In the genomic region with DNA sequence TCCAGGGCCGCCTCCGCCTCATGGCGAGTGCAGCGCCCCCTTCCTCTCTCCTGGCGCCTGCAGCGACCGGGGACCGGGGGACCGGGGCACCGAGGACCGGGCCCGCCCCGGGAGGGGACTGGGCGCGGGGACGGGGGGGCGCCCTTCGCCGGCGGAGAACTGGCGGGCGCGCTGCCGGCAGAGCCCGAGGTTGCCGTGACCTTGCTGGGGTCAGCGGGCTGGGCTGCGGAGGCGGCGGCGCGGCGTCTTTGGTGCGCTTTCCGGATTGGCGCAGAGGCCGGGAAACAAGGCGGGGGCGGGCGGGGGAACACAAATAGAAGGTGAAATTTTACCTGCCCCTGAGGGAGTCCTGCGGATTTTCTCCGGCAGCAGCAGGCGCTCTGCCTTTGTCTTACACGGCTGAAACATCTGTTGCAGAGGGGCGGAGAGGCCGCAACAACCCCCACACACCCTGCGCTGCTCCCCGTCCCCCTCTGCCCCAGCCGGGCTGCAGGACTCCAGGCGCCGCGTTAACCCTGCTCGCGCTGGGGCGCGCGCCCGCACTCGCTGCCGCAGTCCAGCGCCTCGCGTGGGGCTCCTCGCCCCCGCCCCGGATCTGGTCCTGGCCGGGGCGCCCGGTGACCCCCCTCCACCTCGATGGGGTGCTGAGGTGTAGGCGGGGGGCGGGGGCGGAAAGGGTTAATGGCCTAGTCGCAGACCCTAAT, we compare ENCODE assay signal across 8 cellular contexts. TPM values are rescaled to one million over a fixed set of nuclear protein-coding genes. Genes with fewer than 3 reads are reported as not detected.
A peak's percentile ranks its signal among the peaks of the same experiment; 100 is the strongest.
DNase-seq lines count a peak whose midpoint lies in the region; ATAC-seq and TF ChIP-seq lines count a peak whose summit lies in the region.

No MANE protein-coding gene starts in this region.

- H3K4me1 Mint-ChIP-seq in T-helper 17 cell, result peaks cover 15% of the 10 kb centered on the region

- no peak for TF ChIP-seq POLR2A in breast epithelium (IDR thresholded peaks at IDR 0.05)

- H3K9me3 ChIP-seq in KOPT-K1 (ENCODE audit: insufficient read depth, low read length, poor library complexity, severe bottlenecking), result no peaks in the 10 kb centered on the region
- H3K9me3 ChIP-seq in T-helper 17 cell (ENCODE audit: control insufficient read depth, low read length, poor library complexity, severe bottlenecking), result no peaks in the 10 kb centered on the region
- H3K9me3 ChIP-seq in breast epithelium, result no peaks in the 10 kb centered on the region

- H3K27me3 Mint-ChIP-seq in T-helper 17 cell, result no peaks in the 10 kb centered on the region

- peak overlapping the region; percentile 75 for H3K27ac Mint-ChIP-seq in T-helper 17 cell

- intact Hi-C loops in breast epithelium (cut with DNase I; ENCODE audit: low total_unique reads), result no loop called here

- TF ChIP-seq CTCF in GM12873 (IDR thresholded peaks at IDR 0.05; ENCODE audit: insufficient read depth, low read depth, low read length, missing control alignments) (peak; percentile 18), breast epithelium (IDR thresholded peaks at IDR 0.05) (no peak), kidney epithelial cell (IDR thresholded peaks at IDR 0.05; ENCODE audit: insufficient read depth, low read length, poor library complexity, severe bottlenecking) (no peak)

- H3K36me3 ChIP-seq in KOPT-K1 (ENCODE audit: insufficient read depth, low read length), result peaks cover 2% of the 10 kb centered on the region; the same call in 1 of the 2 replicates
- H3K36me3 ChIP-seq in breast epithelium, result no peaks in the 10 kb centered on the region
- no peaks in the 10 kb centered on the region for H3K36me3 ChIP-seq in kidney epithelial cell (ENCODE audit: control insufficient read depth, insufficient read depth, low read length)

- H3K27me3 ChIP-seq in breast epithelium (no peaks in the 10 kb centered on the region), kidney epithelial cell (ENCODE audit: control insufficient read depth, insufficient read depth, low read length) (no peaks in the 10 kb centered on the region)

- peak overlapping the region; percentile 91 for H3K4me3 Mint-ChIP-seq in T-helper 17 cell

- DNase-seq in T-helper 17 cell (peak; percentile 30 to 51 (median 49)), breast epithelium (ENCODE audit: low spot score in 2 of 2) (peak in 1 of 2 donors; percentile 67), kidney epithelial cell (ENCODE audit: low read depth) (no peak), inferior parietal cortex (ENCODE audit: extremely low spot score) (no peak)
- DNase-seq in stimulated activated CD4-positive, alpha-beta T cell treated with anti-CD3 and anti-CD28 coated beads, Interleukin-15, amount 100 ng/mL, for 1 hour (ENCODE audit: low read depth in 1 of 2, low spot score in 1 of 2), result peak; percentile 20 to 35

- H3K36me3 Mint-ChIP-seq in T-helper 17 cell (ENCODE audit: low read depth), result no peaks in the 10 kb centered on the region

- peak; percentile 71 for ATAC-seq in T-helper 17 cell
- no peak for ATAC-seq in GM21825 (IDR thresholded peaks at IDR 0.05; ENCODE audit: unreplicated experiment)

- H3K27ac ChIP-seq in KOPT-K1 (ENCODE audit: low read depth, low read length, poor library complexity, severe bottlenecking) (peak overlapping the region; percentile 58), breast epithelium (peak overlapping the region; percentile 61 to 90)

- peaks cover 15 to 27% of the 10 kb centered on the region in 2 donors for H3K4me1 ChIP-seq in breast epithelium

- peak overlapping the region; percentile 47 to 83 (median 61) for H3K4me3 ChIP-seq in breast epithelium
- H3K4me3 ChIP-seq in kidney epithelial cell (ENCODE audit: low read depth, low read length), result peak overlapping the region; percentile 35

RNA-seq across cellular contexts. Expression of a gene that starts 53.5 kb away (rescaled TPM):
- total RNA-seq in T-helper 17 cell (100 to 1,000 TPM; 198 to 241 TPM), breast epithelium (100 to 1,000 TPM in 1 of 3 donors, 10 to 100 TPM in 2; 39.0 to 119 (median 81.3) TPM), kidney epithelial cell (83.0 and 88.2 TPM in 2 replicates)

Comparison
In these comparisons a context has a peak if more than half of its experiments do, and no peak if none do; other contexts are left out.
1. DNase-seq: peak in T-helper 17 cell (3 of 3) and stimulated activated CD4-positive, alpha-beta T cell treated with anti-CD3 and anti-CD28 coated beads, Interleukin-15, amount 100 ng/mL, for 1 hour (2 of 2); none in kidney epithelial cell (single experiment) and inferior parietal cortex (single experiment).